In genomic region chr13:79440958-79441553, GRCh38 we compare ENCODE assay signal across 2 cellular contexts.
TF ChIP-seq lines count a peak whose summit lies in the region.

No MANE protein-coding gene starts in this region.

TF ChIP-seq in HEK293T, 16 proteins besides CTCF, POLR2A, EP300 and RAD21:
- TF ChIP-seq FOXA1 (IDR thresholded peaks at IDR 0.05) (no peak), L3MBTL2 (conservative IDR thresholded peaks at IDR 0.05) (0 out of 2 replicates have a peak, but pooled peaks have one; percentile 6), PKNOX1 (IDR thresholded peaks at IDR 0.05) (peak; percentile 91)

TF ChIP-seq in K562, 482 proteins besides CTCF, POLR2A, EP300 and RAD21:
- no peak for TF ChIP-seq HDAC1 (IDR thresholded peaks at IDR 0.05)
- no peak for TF ChIP-seq ZBTB11 (CRISPR knock-in tag; IDR thresholded peaks at IDR 0.05)
- TF ChIP-seq FOXJ2 (tag; IDR thresholded peaks at IDR 0.05) = no peak
- TF ChIP-seq GABPA (tag; conservative IDR thresholded peaks at IDR 0.05; ENCODE audit: low read depth) = no peak
- TF ChIP-seq SRSF3 (IDR thresholded peaks at IDR 0.05; ENCODE audit: insufficient read depth, low read length) = no peak
